In genomic region chr19:19111967-19112580, GRCh38 we compare ENCODE assay signal across 25 cellular contexts. TPM values are rescaled to one million over a fixed set of nuclear protein-coding genes. Genes with fewer than 3 reads are reported as not detected.
A peak's percentile ranks its signal among the peaks of the same experiment; 100 is the strongest.
DNase-seq lines count a peak whose midpoint lies in the region; ATAC-seq, FAIRE-seq and TF ChIP-seq lines count a peak whose summit lies in the region.
"Had no signal": no experiment of that assay in that cellular context is flagged by ENCODE, and none has a peak within 500 bp of the region (broad histone marks: within the 10 kb centered on the region; RNA-seq: fewer than 3 reads in every experiment).

No MANE protein-coding gene starts in this region.

- H3K36me3 Mint-ChIP-seq in naive B cell, result no peaks in the 10 kb centered on the region
- H3K36me3 Mint-ChIP-seq: activated naive CD8-positive, alpha-beta T cell treated with anti-CD3 and anti-CD28 coated beads for 36 hours; WTC11 had no signal

- SMC1A ChIA-PET in GM12878 (lab: Charles Lee; ENCODE audit: uncharacterized antibody, unreplicated experiment), result interaction anchor here (1.7 kb wide), 1 partner anchor 59 kb away, joined by 4 read pairs; no protein-coding TSS in a partner anchor

- no peaks in the 10 kb centered on the region for H3K4me1 ChIP-seq in GM12878 (ENCODE audit: control insufficient read depth, insufficient read depth, low read length)
- H3K4me1 ChIP-seq in thyroid gland, result peaks cover 16 to 32% of the 10 kb centered on the region in 2 donors

- H3K4me3 ChIP-seq in GM12878, result no peak overlapping the region
- no peak overlapping the region for H3K4me3 ChIP-seq in thyroid gland (replicated peaks in 1 of 3)
- H3K4me3 ChIP-seq: gastrocnemius medialis, lung, mucosa of descending colon, tibial nerve had no signal

- no peaks in the 10 kb centered on the region for H3K9me3 Mint-ChIP-seq in naive B cell
- H3K9me3 Mint-ChIP-seq: activated CD4-positive, alpha-beta T cell treated with anti-CD3 and anti-CD28 coated beads, Interleukin-2, amount 10 ng/mL, durations not matched to agents 24 days and 14 days; activated naive CD8-positive, alpha-beta T cell treated with anti-CD3 and anti-CD28 coated beads for 36 hours; WTC11 had no signal

- POLR2A ChIA-PET in GM12878 (lab: Charles Lee), result interaction anchor here (0.5 kb wide), 1 partner anchor 268 kb away, joined by 4 read pairs; no protein-coding TSS in a partner anchor

- intact Hi-C loops in GM12878 (cut with micrococcal nuclease; ENCODE audit: unreplicated experiment) (loop anchor here (5.0 kb wide), 1 partner anchor 60 kb away; no protein-coding TSS in a partner anchor), thyroid gland (cut with DNase I) (no loop called here)

- H3K27me3 Mint-ChIP-seq in naive B cell, result no peaks in the 10 kb centered on the region
- H3K27me3 Mint-ChIP-seq: activated naive CD8-positive, alpha-beta T cell treated with anti-CD3 and anti-CD28 coated beads for 36 hours had no signal

- peak overlapping the region in 5 of 6 donors; percentile 20 to 86 (median 63) for H3K27ac Mint-ChIP-seq in naive B cell
- H3K27ac Mint-ChIP-seq: activated CD4-positive, alpha-beta T cell treated with anti-CD3 and anti-CD28 coated beads, Interleukin-2, amount 10 ng/mL, durations not matched to agents 24 days and 14 days; activated naive CD8-positive, alpha-beta T cell treated with anti-CD3 and anti-CD28 coated beads for 36 hours; WTC11 had no signal

- no TSS peak for BruUV-seq in GM12878 (replicated peaks; lab: Mats Ljungman, UMichigan)

- no peaks in the 10 kb centered on the region for H3K79me2 ChIP-seq in GM12878 (ENCODE audit: control insufficient read depth, insufficient read depth, low read length)

- H3K27me3 ChIP-seq in GM12878 (replicated peaks in 1 of 2; ENCODE audit: control insufficient read depth in 2 of 2, insufficient read depth in 2 of 2, low read length in 1 of 2) (no peaks in the 10 kb centered on the region), thyroid gland (no peaks in the 10 kb centered on the region)
- H3K27me3 ChIP-seq: gastrocnemius medialis, tibial nerve had no signal

- TF ChIP-seq POLR2A in GM12878 (IDR thresholded peaks at IDR 0.05; ENCODE audit: low read depth, low read length) (0 out of 2 replicates have a peak, but pooled peaks have one; percentile 16), thyroid gland (IDR thresholded peaks at IDR 0.05) (peak in 1 of 2 donors; percentile 15)

- no peaks in the 10 kb centered on the region for H3K9me3 ChIP-seq in GM12878 (replicated peaks; ENCODE audit: control insufficient read depth, insufficient read depth, low read length)
- H3K9me3 ChIP-seq in thyroid gland, result no peaks in the 10 kb centered on the region
- H3K9me3 ChIP-seq: gastrocnemius medialis, mucosa of descending colon, tibial nerve had no signal

- TF ChIP-seq CTCF in GM12878 (IDR thresholded peaks at IDR 0.05 in 2 of 3, conservative IDR thresholded peaks at IDR 0.05 in 1 of 3; ENCODE audit: control insufficient read depth in 2 of 3, extremely low read depth in 1 of 3, insufficient read depth in 1 of 3, low read depth in 3 of 3, low read length in 3 of 3) (no peak), thyroid gland (IDR thresholded peaks at IDR 0.05) (no peak)

- H4K20me1 ChIP-seq in GM12878 (ENCODE audit: control insufficient read depth, insufficient read depth), result no peaks in the 10 kb centered on the region

- no peak overlapping the region for H2AFZ ChIP-seq in GM12878 (ENCODE audit: control insufficient read depth, low read depth, low read length)

- CTCF ChIA-PET in GM12878 (lab: Yijun Ruan, JAX), result interaction anchor here (1.1 to 1.4 kb wide), 3 partner anchors 57 to 63 kb away, joined by 3 read pairs; no protein-coding TSS in a partner anchor

- no peak for TF ChIP-seq RAD21 in GM12878 (IDR thresholded peaks at IDR 0.05; ENCODE audit: insufficient read depth, low read depth, low read length)

- WGBS in GM12878 (ENCODE audit: insufficient coverage, insufficient replicate concordance, low lambda C conversion rate, missing lambda C conversion rate), result 52% methylated on average over 9 of the region's 9 CpGs
- WGBS in thyroid gland, 2 donors, result 54 to 59% methylated on average over 9 of the region's 9 CpGs

- H3K27ac ChIP-seq in GM12878 (ENCODE audit: control insufficient read depth, insufficient read depth) (no peak overlapping the region), thyroid gland (peak overlapping the region; percentile 39 to 78 (median 78))
- H3K27ac ChIP-seq: 22Rv1 had no signal

- TF ChIP-seq EP300 in GM12878 (IDR thresholded peaks at IDR 0.05; ENCODE audit: borderline replicate concordance in 1 of 2, control insufficient read depth in 1 of 2, low read depth in 2 of 2, low read length in 2 of 2), result no peak

- RAD21 ChIA-PET in GM12878 (lab: Charles Lee; ENCODE audit: unreplicated experiment), result interaction anchor here (0.8 kb wide), 1 partner anchor 47 kb away, joined by 3 read pairs; no protein-coding TSS in a partner anchor

- DNase-seq in DMS 273 (lab: John Stamatoyannopoulos, UW; ENCODE audit: unreplicated experiment), result peak; percentile 28
- no peak for DNase-seq in DMS 273 treated with DMSO at 0.1 percent for 48 hours (lab: John Stamatoyannopoulos, UW)
- DNase-seq in GM12878 (ENCODE audit: low read depth, low spot score), result no peak
- no peak for DNase-seq in naive B cell
- DNase-seq in thyroid gland, result peak; percentile 61 to 71
- no peak for DNase-seq in AG08395 (ENCODE audit: low spot score)
- DNase-seq: activated CD4-positive, alpha-beta T cell treated with anti-CD3 and anti-CD28 coated beads, Interleukin-2, amount 10 ng/mL, durations not matched to agents 24 days and 14 days; activated naive CD8-positive, alpha-beta T cell treated with anti-CD3 and anti-CD28 coated beads for 36 hours; aorta; DMS79 treated with DMSO at 0.1 percent for 48 hours; gastrocnemius medialis; kidney; mucosa of descending colon; NCI-H1105; NCI-H187 treated with DMSO at 0.1 percent for 48 hours; NCI-H2171 treated with DMSO at 0.1 percent for 48 hours; stimulated activated CD8-positive, alpha-beta memory T cell treated with anti-CD3 and anti-CD28 coated beads, Interleukin-4, amount 100 ng/mL, for 48 hours had no signal

- H3K4me3 Mint-ChIP-seq in naive B cell, result peak overlapping the region in 1 of 8 donors; percentile 78
- H3K4me3 Mint-ChIP-seq: activated CD4-positive, alpha-beta T cell treated with anti-CD3 and anti-CD28 coated beads, Interleukin-2, amount 10 ng/mL, durations not matched to agents 24 days and 14 days; activated naive CD8-positive, alpha-beta T cell treated with anti-CD3 and anti-CD28 coated beads for 36 hours; WTC11 had no signal

- no peak overlapping the region for H3K4me2 ChIP-seq in GM12878 (ENCODE audit: control insufficient read depth, insufficient read depth)

- ATAC-seq in GM12878, result no peak
- ATAC-seq in naive B cell (ENCODE audit: low read depth in 2 of 2), result peak in 1 of 2 donors; percentile 22
- ATAC-seq in GM21528 (IDR thresholded peaks at IDR 0.05; ENCODE audit: low FRiP score, unreplicated experiment), result no peak
- no peak for ATAC-seq in GM19395 (IDR thresholded peaks at IDR 0.05; ENCODE audit: unreplicated experiment)
- ATAC-seq: gastrocnemius medialis, WTC11 had no signal

- in situ Hi-C loops in GM12878 (cut with MboI), result no loop called here

- H3K36me3 ChIP-seq in GM12878 (ENCODE audit: control insufficient read depth in 2 of 2, insufficient read depth in 2 of 2, low read length in 1 of 2) (no peaks in the 10 kb centered on the region), thyroid gland (no peaks in the 10 kb centered on the region)

- no peak for FAIRE-seq in GM12878 (lab: Jason Lieb, UNC)
- FAIRE-seq: bronchial epithelial cell, H54, kidney had no signal

- peaks cover 19% of the 10 kb centered on the region in 3 donors for H3K4me1 Mint-ChIP-seq in naive B cell
- H3K4me1 Mint-ChIP-seq: activated CD4-positive, alpha-beta T cell treated with anti-CD3 and anti-CD28 coated beads, Interleukin-2, amount 10 ng/mL, durations not matched to agents 24 days and 14 days had no signal

- no peak overlapping the region for H3K9ac ChIP-seq in GM12878 (ENCODE audit: control insufficient read depth, insufficient read depth, low read length)

RNA-seq across cellular contexts. Expression of gene TMEM161A, which starts 26.2 kb away (rescaled TPM):
- 46.2 and 47.6 TPM in 2 replicates for total RNA-seq in GM12878 (2013; cell fraction: nucleolus; rRNA removed)
- total RNA-seq in GM12878 (2014; rRNA removed) (27.6 and 32.1 TPM in 2 replicates), GM12878 (2014; rRNA removed; fragmentation: Illumina TruSeq; extraction: Trizol) (8.4 and 9.1 TPM in 2 replicates), GM12878 (2021) (27.7 and 28.3 TPM in 2 replicates), thyroid gland (10 to 100 TPM; 29.6 to 37.8 (median 33.1) TPM)
- polyA plus RNA-seq in GM12878 (2011; ENCODE audit: low read depth), result 5.5 TPM
- polyA plus RNA-seq in GM12878 (2011; rRNA removed) (5.7 and 16.4 TPM in 2 replicates), GM12878 (2014; fragmentation: Illumina TruSeq; extraction: Trizol) (0.79 and 7.3 TPM in 2 replicates), GM12878 (2014; fragmentation: Nextera tagmentation; extraction: Ambion mirVana) (1 to 10 TPM; 1.1 to 2.0 TPM), GM12878 (2014; rRNA removed) (37.1 and 43.9 TPM in 2 replicates), GM12878 (2016; fragmentation: Nextera tagmentation; extraction: Ambion mirVana) (10 to 100 TPM; 21.6 to 24.6 TPM), naive B cell (ENCODE audit: low read depth in 6 of 6) (10 to 100 TPM; 15.0 to 22.9 (median 18.3) TPM)
- polyA plus RNA-seq in GM12878 (2011; cell fraction: cytosol; rRNA removed), result 27.9 and 35.4 TPM in 2 replicates
- 115 and 130 TPM in 2 replicates for polyA plus RNA-seq in GM12878 (2011; cell fraction: nucleus; rRNA removed)
- 13.5 and 16.7 TPM in 2 replicates for polyA plus RNA-seq in GM12878 (2012)
- 35.9 and 41.4 TPM in 2 replicates for polyA minus RNA-seq in GM12878 (2011; rRNA and poly(A)+ RNA removed)
- polyA minus RNA-seq in GM12878 (2011; cell fraction: cytosol; rRNA and poly(A)+ RNA removed), result 16.3 and 17.4 TPM in 2 replicates
- 31.8 and 53.4 TPM in 2 replicates for polyA minus RNA-seq in GM12878 (2011; cell fraction: nucleus; rRNA and poly(A)+ RNA removed)

RNA-seq across cellular contexts. Expression of gene SLC25A42, which starts 48.3 kb away (rescaled TPM):
- 12.8 and 17.0 TPM in 2 replicates for total RNA-seq in GM12878 (2013; cell fraction: nucleolus; rRNA removed)
- total RNA-seq in GM12878 (2014; rRNA removed) (8.0 and 10.4 TPM in 2 replicates), GM12878 (2014; rRNA removed; fragmentation: Illumina TruSeq; extraction: Trizol) (5.2 and 7.0 TPM in 2 replicates), GM12878 (2021) (17.0 and 17.2 TPM in 2 replicates), thyroid gland (10 to 100 TPM; 28.0 to 43.9 (median 33.9) TPM)
- polyA plus RNA-seq in GM12878 (2011; ENCODE audit: low read depth), result 8.4 TPM
- polyA plus RNA-seq in GM12878 (2011; rRNA removed) (3.6 and 5.9 TPM in 2 replicates), GM12878 (2014; fragmentation: Illumina TruSeq; extraction: Trizol) (4.2 and 8.8 TPM in 2 replicates), GM12878 (2014; fragmentation: Nextera tagmentation; extraction: Ambion mirVana) (1 to 10 TPM in 1 of 2 experiments, under 1 TPM in 1; 0.24 to 1.5 TPM), GM12878 (2014; rRNA removed) (14.5 and 18.0 TPM in 2 replicates), GM12878 (2016; fragmentation: Nextera tagmentation; extraction: Ambion mirVana) (10 to 100 TPM; 17.4 to 19.2 TPM), naive B cell (ENCODE audit: low read depth in 6 of 6) (10 to 100 TPM; 13.5 to 34.1 (median 19.0) TPM)
- polyA plus RNA-seq in GM12878 (2011; cell fraction: cytosol; rRNA removed), result 7.4 and 10.1 TPM in 2 replicates
- polyA plus RNA-seq in GM12878 (2011; cell fraction: nucleus; rRNA removed), result 18.8 and 20.1 TPM in 2 replicates
- polyA plus RNA-seq in GM12878 (2012), result 16.6 and 17.5 TPM in 2 replicates
- 5.5 and 8.1 TPM in 2 replicates for polyA minus RNA-seq in GM12878 (2011; rRNA and poly(A)+ RNA removed)
- 4.8 and 10.7 TPM in 2 replicates for polyA minus RNA-seq in GM12878 (2011; cell fraction: cytosol; rRNA and poly(A)+ RNA removed)
- polyA minus RNA-seq in GM12878 (2011; cell fraction: nucleus; rRNA and poly(A)+ RNA removed), result 4.1 and 5.5 TPM in 2 replicates

RNA-seq across cellular contexts. Expression of gene MEF2B, which starts 58.0 kb away (rescaled TPM):
- 4.9 and 5.2 TPM in 2 replicates for total RNA-seq in GM12878 (2013; cell fraction: nucleolus; rRNA removed)
- total RNA-seq in GM12878 (2014; rRNA removed) (13.6 and 17.9 TPM in 2 replicates), GM12878 (2014; rRNA removed; fragmentation: Illumina TruSeq; extraction: Trizol) (6.4 and 7.6 TPM in 2 replicates), GM12878 (2021) (33.0 and 36.6 TPM in 2 replicates), thyroid gland (1 to 10 TPM in 1 of 4 donors, under 1 TPM in 1, not detected in 2; 0.67 to 1.5 TPM)
- 13.7 TPM for polyA plus RNA-seq in GM12878 (2011; ENCODE audit: low read depth)
- polyA plus RNA-seq in GM12878 (2011; rRNA removed) (0.69 and 1.8 TPM in 2 replicates), GM12878 (2014; fragmentation: Illumina TruSeq; extraction: Trizol) (4.2 and 10.0 TPM in 2 replicates), GM12878 (2014; fragmentation: Nextera tagmentation; extraction: Ambion mirVana) (under 1 TPM; 0.09 to 0.21 TPM), GM12878 (2014; rRNA removed) (22.7 and 33.8 TPM in 2 replicates), GM12878 (2016; fragmentation: Nextera tagmentation; extraction: Ambion mirVana) (10 to 100 TPM in 1 of 2 experiments, 1 to 10 TPM in 1; 7.8 to 11.3 TPM), naive B cell (ENCODE audit: low read depth in 6 of 6) (1 to 10 TPM in 1 of 6 donors, under 1 TPM in 3, not detected in 2; 0.19 to 1.4 (median 0.38) TPM)
- polyA plus RNA-seq in GM12878 (2011; cell fraction: cytosol; rRNA removed), result 4.8 and 5.5 TPM in 2 replicates
- polyA plus RNA-seq in GM12878 (2011; cell fraction: nucleus; rRNA removed), result 8.7 and 9.5 TPM in 2 replicates
- polyA plus RNA-seq in GM12878 (2012), result 42.4 and 45.0 TPM in 2 replicates
- 0.59 and 3.2 TPM in 2 replicates for polyA minus RNA-seq in GM12878 (2011; rRNA and poly(A)+ RNA removed)
- polyA minus RNA-seq in GM12878 (2011; cell fraction: cytosol; rRNA and poly(A)+ RNA removed), result 1.7 and 2.5 TPM in 2 replicates
- 2.1 and 3.3 TPM in 2 replicates for polyA minus RNA-seq in GM12878 (2011; cell fraction: nucleus; rRNA and poly(A)+ RNA removed)

Comparison
In these comparisons a context has a peak if more than half of its experiments do, and no peak if none do; other contexts are left out.
1. DNase-seq: peak in DMS 273 (single experiment) and thyroid gland (2 of 2); none in DMS 273 treated with DMSO at 0.1 percent for 48 hours (single experiment), GM12878 (single experiment), naive B cell (single experiment) and AG08395 (single experiment).